ENCODE assay signal across 1 cellular context in the genomic region with DNA sequence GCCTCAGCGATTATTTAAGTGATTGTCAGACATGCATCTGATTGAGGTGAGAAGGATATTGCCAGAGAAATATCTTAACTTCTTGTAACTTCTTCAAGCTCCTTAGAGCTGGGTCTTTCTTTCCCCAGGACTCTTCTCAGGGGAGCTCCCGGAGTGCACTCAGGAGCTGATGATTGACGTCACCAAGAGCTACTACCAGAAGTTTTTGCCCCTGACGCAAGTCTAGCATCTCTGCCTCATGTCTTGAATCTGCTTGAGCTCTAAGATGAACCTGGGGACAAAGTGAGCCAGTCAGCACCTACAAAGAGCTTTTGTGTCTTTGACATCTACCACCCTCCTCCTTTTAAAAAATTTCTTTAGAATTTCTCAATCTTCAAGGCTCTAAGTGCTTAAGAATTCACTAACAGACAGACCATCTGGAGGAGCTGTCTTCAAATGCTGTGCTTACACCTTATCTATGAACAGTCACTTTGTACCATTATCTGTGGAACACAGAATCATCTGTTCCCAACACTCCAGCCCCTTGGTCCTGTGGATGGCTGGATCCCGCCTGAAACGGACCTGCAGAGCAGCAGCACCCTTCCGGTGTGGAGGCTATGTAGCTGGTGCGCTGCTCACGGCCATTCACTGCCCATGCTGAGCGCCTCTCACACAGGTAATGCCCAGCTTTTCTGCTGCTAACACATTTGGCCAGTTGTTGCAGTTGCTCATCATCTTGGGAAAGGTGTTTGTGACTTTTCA.
TF ChIP-seq lines count a peak whose summit lies in the region.

No MANE protein-coding gene starts in this region.

TF ChIP-seq in K562, 482 proteins besides CTCF, POLR2A, EP300 and RAD21 (continued from another document and continues in another):
- TF ChIP-seq, protein P1, sequence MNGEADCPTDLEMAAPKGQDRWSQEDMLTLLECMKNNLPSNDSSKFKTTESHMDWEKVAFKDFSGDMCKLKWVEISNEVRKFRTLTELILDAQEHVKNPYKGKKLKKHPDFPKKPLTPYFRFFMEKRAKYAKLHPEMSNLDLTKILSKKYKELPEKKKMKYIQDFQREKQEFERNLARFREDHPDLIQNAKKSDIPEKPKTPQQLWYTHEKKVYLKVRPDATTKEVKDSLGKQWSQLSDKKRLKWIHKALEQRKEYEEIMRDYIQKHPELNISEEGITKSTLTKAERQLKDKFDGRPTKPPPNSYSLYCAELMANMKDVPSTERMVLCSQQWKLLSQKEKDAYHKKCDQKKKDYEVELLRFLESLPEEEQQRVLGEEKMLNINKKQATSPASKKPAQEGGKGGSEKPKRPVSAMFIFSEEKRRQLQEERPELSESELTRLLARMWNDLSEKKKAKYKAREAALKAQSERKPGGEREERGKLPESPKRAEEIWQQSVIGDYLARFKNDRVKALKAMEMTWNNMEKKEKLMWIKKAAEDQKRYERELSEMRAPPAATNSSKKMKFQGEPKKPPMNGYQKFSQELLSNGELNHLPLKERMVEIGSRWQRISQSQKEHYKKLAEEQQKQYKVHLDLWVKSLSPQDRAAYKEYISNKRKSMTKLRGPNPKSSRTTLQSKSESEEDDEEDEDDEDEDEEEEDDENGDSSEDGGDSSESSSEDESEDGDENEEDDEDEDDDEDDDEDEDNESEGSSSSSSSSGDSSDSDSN (IDR thresholded peaks at IDR 0.05; ENCODE audit: borderline replicate concordance in 1 of 2, low read depth in 2 of 2, low read length in 2 of 2), result no peak
- TF ChIP-seq OTX1 (CRISPR knock-in tag; IDR thresholded peaks at IDR 0.05) (no peak), BHLHE40 (IDR thresholded peaks at IDR 0.05; ENCODE audit: low read length) (0 out of 2 replicates have a peak, but pooled peaks have one; percentile 15), MEF2A (IDR thresholded peaks at IDR 0.05; ENCODE audit: control insufficient read depth, low read depth, low read length) (no peak), POLR2G (IDR thresholded peaks at IDR 0.05; ENCODE audit: low read depth, low read length) (0 out of 2 replicates have a peak, but pooled peaks have one; percentile 32), DPF2 (IDR thresholded peaks at IDR 0.05) (peak; percentile 93), ARID1B (IDR thresholded peaks at IDR 0.05) (peak; percentile 96), ARNT (IDR thresholded peaks at IDR 0.05) (no peak), KLF16 (IDR thresholded peaks at IDR 0.05) (peak; percentile 88), TCF3 (CRISPR knock-in tag; IDR thresholded peaks at IDR 0.05) (peak; percentile 98), KDM1A (IDR thresholded peaks at IDR 0.05) (peak; percentile 67 to 78), PHF21A (IDR thresholded peaks at IDR 0.05; ENCODE audit: borderline replicate concordance, low read depth) (no peak), ZKSCAN8 (CRISPR knock-in tag; IDR thresholded peaks at IDR 0.05) (0 out of 2 replicates have a peak, but pooled peaks have one; percentile 9), NONO (IDR thresholded peaks at IDR 0.05; ENCODE audit: low read depth in 2 of 2, low read length in 1 of 2) (0 out of 4 replicates have a peak, but pooled peaks of 1 of the 2 experiments have one; percentile 23), CEBPB (tag; IDR thresholded peaks at IDR 0.05) (peak; percentile 70), U2AF2 (optimal IDR thresholded peaks at IDR 0.05; ENCODE audit: low read depth, low read length) (no peak), HDAC2 (IDR thresholded peaks at IDR 0.05) (peak; percentile 72), KLF13 (tag; IDR thresholded peaks at IDR 0.05; ENCODE audit: borderline replicate concordance, low read depth) (no peak), CREM (IDR thresholded peaks at IDR 0.05; ENCODE audit: low read depth) (peak; percentile 32; the same call in 1 of the 2 replicates), TAF1 (IDR thresholded peaks at IDR 0.05; ENCODE audit: control insufficient read depth, extremely low read depth, insufficient read depth, low read length, severe bottlenecking) (peak; percentile 22), RBM14 (IDR thresholded peaks at IDR 0.05; ENCODE audit: borderline replicate concordance, insufficient read depth, low read depth, low read length) (no peak), ZNF778 (CRISPR knock-in tag; IDR thresholded peaks at IDR 0.05) (no peak), CTBP1 (IDR thresholded peaks at IDR 0.05; ENCODE audit: borderline replicate concordance) (peak; percentile 71), PHF8 (IDR thresholded peaks at IDR 0.05; ENCODE audit: borderline replicate concordance, low read length) (no peak), NFIC (IDR thresholded peaks at IDR 0.05) (peak; percentile 84), NCOA4 (IDR thresholded peaks at IDR 0.05; ENCODE audit: partially characterized antibody) (no peak), POU5F1 (IDR thresholded peaks at IDR 0.05; ENCODE audit: borderline replicate concordance, low read depth, low read length, partially characterized antibody) (no peak), SIN3B (IDR thresholded peaks at IDR 0.05; ENCODE audit: low read depth) (no peak), YBX1 (IDR thresholded peaks at IDR 0.05) (no peak), POLR2B (IDR thresholded peaks at IDR 0.05; ENCODE audit: low read depth, partially characterized antibody) (no peak), HNRNPH1 (optimal IDR thresholded peaks at IDR 0.05; ENCODE audit: low read depth, low read length) (no peak), ZNF699 (CRISPR knock-in tag; IDR thresholded peaks at IDR 0.05; ENCODE audit: insufficient replicate concordance) (no peak), HSF4 (CRISPR knock-in tag; IDR thresholded peaks at IDR 0.05; ENCODE audit: borderline replicate concordance) (no peak), XRCC5 (IDR thresholded peaks at IDR 0.05; ENCODE audit: low read depth, low read length) (0 out of 2 replicates have a peak, but pooled peaks have one; percentile 51), TARDBP (IDR thresholded peaks at IDR 0.05) (0 out of 2 replicates have a peak, but pooled peaks have one; percentile 28), MEIS2 (IDR thresholded peaks at IDR 0.05; ENCODE audit: partially characterized antibody) (peak; percentile 74), EZH2 (IDR thresholded peaks at IDR 0.05; ENCODE audit: borderline replicate concordance, low read depth, low read length) (no peak; the same call in 1 of the 2 replicates), NFIX (CRISPR knock-in tag; IDR thresholded peaks at IDR 0.05; ENCODE audit: low read depth) (no peak)
- TF ChIP-seq, protein P2, sequence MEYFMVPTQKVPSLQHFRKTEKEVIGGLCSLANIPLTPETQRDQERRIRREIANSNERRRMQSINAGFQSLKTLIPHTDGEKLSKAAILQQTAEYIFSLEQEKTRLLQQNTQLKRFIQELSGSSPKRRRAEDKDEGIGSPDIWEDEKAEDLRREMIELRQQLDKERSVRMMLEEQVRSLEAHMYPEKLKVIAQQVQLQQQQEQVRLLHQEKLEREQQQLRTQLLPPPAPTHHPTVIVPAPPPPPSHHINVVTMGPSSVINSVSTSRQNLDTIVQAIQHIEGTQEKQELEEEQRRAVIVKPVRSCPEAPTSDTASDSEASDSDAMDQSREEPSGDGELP (CRISPR knock-in tag; IDR thresholded peaks at IDR 0.05; ENCODE audit: borderline replicate concordance), result peak; percentile 85
- TF ChIP-seq, protein P3, sequence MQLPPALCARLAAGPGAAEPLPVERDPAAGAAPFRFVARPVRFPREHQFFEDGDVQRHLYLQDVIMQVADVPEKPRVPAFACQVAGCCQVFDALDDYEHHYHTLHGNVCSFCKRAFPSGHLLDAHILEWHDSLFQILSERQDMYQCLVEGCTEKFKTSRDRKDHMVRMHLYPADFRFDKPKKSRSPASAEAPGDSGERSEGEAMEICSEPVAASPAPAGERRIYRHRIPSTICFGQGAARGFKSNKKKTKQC (CRISPR knock-in tag; IDR thresholded peaks at IDR 0.05), result no peak
- TF ChIP-seq, protein P4, sequence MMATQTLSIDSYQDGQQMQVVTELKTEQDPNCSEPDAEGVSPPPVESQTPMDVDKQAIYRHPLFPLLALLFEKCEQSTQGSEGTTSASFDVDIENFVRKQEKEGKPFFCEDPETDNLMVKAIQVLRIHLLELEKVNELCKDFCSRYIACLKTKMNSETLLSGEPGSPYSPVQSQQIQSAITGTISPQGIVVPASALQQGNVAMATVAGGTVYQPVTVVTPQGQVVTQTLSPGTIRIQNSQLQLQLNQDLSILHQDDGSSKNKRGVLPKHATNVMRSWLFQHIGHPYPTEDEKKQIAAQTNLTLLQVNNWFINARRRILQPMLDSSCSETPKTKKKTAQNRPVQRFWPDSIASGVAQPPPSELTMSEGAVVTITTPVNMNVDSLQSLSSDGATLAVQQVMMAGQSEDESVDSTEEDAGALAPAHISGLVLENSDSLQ (IDR thresholded peaks at IDR 0.05), result peak; percentile 70
- TF ChIP-seq, protein P5, sequence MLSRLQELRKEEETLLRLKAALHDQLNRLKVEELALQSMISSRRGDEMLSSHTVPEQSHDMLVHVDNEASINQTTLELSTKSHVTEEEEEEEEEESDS (CRISPR knock-in tag; IDR thresholded peaks at IDR 0.05), result no peak
- TF ChIP-seq, protein P6, sequence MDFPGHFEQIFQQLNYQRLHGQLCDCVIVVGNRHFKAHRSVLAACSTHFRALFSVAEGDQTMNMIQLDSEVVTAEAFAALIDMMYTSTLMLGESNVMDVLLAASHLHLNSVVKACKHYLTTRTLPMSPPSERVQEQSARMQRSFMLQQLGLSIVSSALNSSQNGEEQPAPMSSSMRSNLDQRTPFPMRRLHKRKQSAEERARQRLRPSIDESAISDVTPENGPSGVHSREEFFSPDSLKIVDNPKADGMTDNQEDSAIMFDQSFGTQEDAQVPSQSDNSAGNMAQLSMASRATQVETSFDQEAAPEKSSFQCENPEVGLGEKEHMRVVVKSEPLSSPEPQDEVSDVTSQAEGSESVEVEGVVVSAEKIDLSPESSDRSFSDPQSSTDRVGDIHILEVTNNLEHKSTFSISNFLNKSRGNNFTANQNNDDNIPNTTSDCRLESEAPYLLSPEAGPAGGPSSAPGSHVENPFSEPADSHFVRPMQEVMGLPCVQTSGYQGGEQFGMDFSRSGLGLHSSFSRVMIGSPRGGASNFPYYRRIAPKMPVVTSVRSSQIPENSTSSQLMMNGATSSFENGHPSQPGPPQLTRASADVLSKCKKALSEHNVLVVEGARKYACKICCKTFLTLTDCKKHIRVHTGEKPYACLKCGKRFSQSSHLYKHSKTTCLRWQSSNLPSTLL (IDR thresholded peaks at IDR 0.05), result no peak
- TF ChIP-seq, protein P7, sequence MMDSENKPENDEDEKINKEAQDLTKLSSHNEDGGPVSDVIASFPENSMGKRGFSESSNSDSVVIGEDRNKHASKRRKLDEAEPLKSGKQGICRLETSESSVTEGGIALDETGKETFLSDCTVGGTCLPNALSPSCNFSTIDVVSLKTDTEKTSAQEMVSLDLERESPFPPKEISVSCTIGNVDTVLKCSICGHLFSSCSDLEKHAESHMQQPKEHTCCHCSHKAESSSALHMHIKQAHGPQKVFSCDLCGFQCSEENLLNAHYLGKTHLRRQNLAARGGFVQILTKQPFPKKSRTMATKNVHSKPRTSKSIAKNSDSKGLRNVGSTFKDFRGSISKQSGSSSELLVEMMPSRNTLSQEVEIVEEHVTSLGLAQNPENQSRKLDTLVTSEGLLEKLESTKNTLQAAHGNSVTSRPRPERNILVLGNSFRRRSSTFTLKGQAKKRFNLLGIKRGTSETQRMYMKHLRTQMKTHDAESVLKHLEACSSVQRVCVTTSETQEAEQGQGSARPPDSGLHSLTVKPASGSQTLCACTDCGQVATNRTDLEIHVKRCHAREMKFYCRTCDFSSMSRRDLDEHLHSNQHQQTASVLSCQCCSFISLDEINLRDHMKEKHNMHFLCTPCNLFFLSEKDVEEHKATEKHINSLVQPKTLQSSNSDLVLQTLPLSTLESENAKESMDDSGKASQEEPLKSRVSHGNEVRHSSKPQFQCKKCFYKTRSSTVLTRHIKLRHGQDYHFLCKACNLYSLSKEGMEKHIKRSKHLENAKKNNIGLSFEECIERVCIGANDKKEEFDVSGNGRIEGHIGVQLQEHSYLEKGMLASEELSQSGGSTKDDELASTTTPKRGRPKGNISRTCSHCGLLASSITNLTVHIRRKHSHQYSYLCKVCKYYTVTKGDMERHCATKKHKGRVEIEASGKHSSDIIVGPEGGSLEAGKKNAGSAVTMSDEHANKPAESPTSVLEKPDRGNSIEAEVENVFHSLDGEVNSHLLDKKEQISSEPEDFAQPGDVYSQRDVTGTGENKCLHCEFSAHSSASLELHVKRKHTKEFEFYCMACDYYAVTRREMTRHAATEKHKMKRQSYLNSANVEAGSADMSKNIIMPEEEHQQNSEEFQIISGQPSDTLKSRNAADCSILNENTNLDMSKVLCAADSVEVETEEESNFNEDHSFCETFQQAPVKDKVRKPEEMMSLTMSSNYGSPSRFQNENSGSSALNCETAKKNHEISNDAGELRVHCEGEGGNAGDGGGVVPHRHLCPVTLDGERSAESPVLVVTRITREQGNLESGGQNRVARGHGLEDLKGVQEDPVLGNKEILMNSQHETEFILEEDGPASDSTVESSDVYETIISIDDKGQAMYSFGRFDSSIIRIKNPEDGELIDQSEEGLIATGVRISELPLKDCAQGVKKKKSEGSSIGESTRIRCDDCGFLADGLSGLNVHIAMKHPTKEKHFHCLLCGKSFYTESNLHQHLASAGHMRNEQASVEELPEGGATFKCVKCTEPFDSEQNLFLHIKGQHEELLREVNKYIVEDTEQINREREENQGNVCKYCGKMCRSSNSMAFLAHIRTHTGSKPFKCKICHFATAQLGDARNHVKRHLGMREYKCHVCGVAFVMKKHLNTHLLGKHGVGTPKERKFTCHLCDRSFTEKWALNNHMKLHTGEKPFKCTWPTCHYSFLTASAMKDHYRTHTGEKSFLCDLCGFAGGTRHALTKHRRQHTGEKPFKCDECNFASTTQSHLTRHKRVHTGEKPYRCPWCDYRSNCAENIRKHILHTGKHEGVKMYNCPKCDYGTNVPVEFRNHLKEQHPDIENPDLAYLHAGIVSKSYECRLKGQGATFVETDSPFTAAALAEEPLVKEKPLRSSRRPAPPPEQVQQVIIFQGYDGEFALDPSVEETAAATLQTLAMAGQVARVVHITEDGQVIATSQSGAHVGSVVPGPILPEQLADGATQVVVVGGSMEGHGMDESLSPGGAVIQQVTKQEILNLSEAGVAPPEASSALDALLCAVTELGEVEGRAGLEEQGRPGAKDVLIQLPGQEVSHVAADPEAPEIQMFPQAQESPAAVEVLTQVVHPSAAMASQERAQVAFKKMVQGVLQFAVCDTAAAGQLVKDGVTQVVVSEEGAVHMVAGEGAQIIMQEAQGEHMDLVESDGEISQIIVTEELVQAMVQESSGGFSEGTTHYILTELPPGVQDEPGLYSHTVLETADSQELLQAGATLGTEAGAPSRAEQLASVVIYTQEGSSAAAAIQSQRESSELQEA (IDR thresholded peaks at IDR 0.05; ENCODE audit: low read depth), result no peak
